8 cellular contexts compared by ENCODE assay signal in genomic region chr1:155687705-155688317, GRCh38. TPM values are rescaled to one million over a fixed set of nuclear protein-coding genes. Genes with fewer than 3 reads are reported as not detected.
DNase-seq lines count a peak whose midpoint lies in the region; ATAC-seq and TF ChIP-seq lines count a peak whose summit lies in the region.
"Not testable (repeated sequence)": the region's sequence is repeated elsewhere in the genome, so short reads cannot be mapped to it uniquely, and the experiment has no call there.

No MANE protein-coding gene starts in this region.

- H3K4me3 ChIP-seq in DND-41 (ENCODE audit: low read depth in 1 of 2, low read length in 2 of 2) (peak overlapping the region; percentile 61 to 87), body of pancreas (peak overlapping the region; percentile 79 to 92), stomach smooth muscle (ENCODE audit: low read length in 2 of 2) (peak overlapping the region; percentile 94 to 95)

- peaks cover 95% of the 10 kb centered on the region for H3K79me2 ChIP-seq in DND-41 (ENCODE audit: insufficient read depth, low read length)

- not testable (repeated sequence) for TF ChIP-seq CTCF in DND-41 (IDR thresholded peaks at IDR 0.05; ENCODE audit: borderline replicate concordance, extremely low read depth, low read length, poor library complexity, severe bottlenecking); body of pancreas (IDR thresholded peaks at IDR 0.05)

- H3K27ac ChIP-seq in DND-41 (ENCODE audit: low read length) (peak overlapping the region; percentile 94), body of pancreas (peak overlapping the region; percentile 98 to 99 (median 98)), stomach smooth muscle (ENCODE audit: low read length) (peak overlapping the region; percentile 94)

- not testable (repeated sequence) for H3K27me3 ChIP-seq in DND-41 (ENCODE audit: insufficient read depth, low read length, poor library complexity); body of pancreas; stomach smooth muscle (ENCODE audit: control insufficient read depth in 1 of 2, insufficient read depth in 2 of 2, low read length in 2 of 2)

- H3K9me3 ChIP-seq in DND-41 (ENCODE audit: insufficient read depth, low read length, severe bottlenecking); body of pancreas; stomach smooth muscle (ENCODE audit: control insufficient read depth in 2 of 2, low read length in 2 of 2): not testable (repeated sequence)

- H3K36me3 ChIP-seq in DND-41 (ENCODE audit: insufficient read depth, low read length), result peaks cover 44% of the 10 kb centered on the region
- H3K36me3 ChIP-seq in body of pancreas (replicated peaks in 1 of 2; ENCODE audit: insufficient read depth in 1 of 2, low read depth in 2 of 2); stomach smooth muscle (ENCODE audit: control insufficient read depth in 2 of 2, insufficient read depth in 2 of 2, low read length in 2 of 2): not testable (repeated sequence)

- DNase-seq in DND-41, Right ventricle myocardium superior, naive B cell: not testable (repeated sequence)
- peak in 1 of 4 donors; percentile 33 for DNase-seq in body of pancreas

- not testable (repeated sequence) for H3K9me3 Mint-ChIP-seq in naive B cell

- WGBS in body of pancreas, 2 donors, result 0 to 1% methylated on average over 14 to 27 of the region's 34 CpGs

- intact Hi-C loops in body of pancreas (cut with DNase I); Right ventricle myocardium superior (cut with DNase I): not testable (repeated sequence)

- peak overlapping the region; percentile 88 to 99 (median 96) for H3K27ac Mint-ChIP-seq in naive B cell

- H3K9ac ChIP-seq in DND-41 (ENCODE audit: low read depth, low read length), result peak overlapping the region; percentile 81
- H3K9ac ChIP-seq in stomach smooth muscle (ENCODE audit: low read length in 2 of 2), result peak overlapping the region; percentile 92 to 96

- H3K4me3 Mint-ChIP-seq in naive B cell, result peak overlapping the region; percentile 95 to 99 (median 97)

- H3K36me3 Mint-ChIP-seq in naive B cell, result peaks cover 6 to 15% of the 10 kb centered on the region in 2 donors

- peaks cover 32% of the 10 kb centered on the region for H4K20me1 ChIP-seq in DND-41 (ENCODE audit: insufficient read depth, low read length)

- ATAC-seq in DND-41 (ENCODE audit: insufficient read depth, low read depth) (peak; percentile 15), GM21717 (IDR thresholded peaks at IDR 0.05; ENCODE audit: unreplicated experiment) (peak; percentile 45), HG03460 (IDR thresholded peaks at IDR 0.05; ENCODE audit: unreplicated experiment) (peak; percentile 26), SK-N-SH treated with all-trans-retinoic acid at 6 μM for 48 hours (peak; percentile 32), body of pancreas (peak; percentile 11), Right ventricle myocardium superior (ENCODE audit: poor library complexity) (peak; percentile 40), naive B cell (ENCODE audit: low read depth in 2 of 2) (peak; percentile 22 to 26)

- H2AFZ ChIP-seq in DND-41 (ENCODE audit: low read depth, low read length), result peak overlapping the region; percentile 94

- TF ChIP-seq POLR2A in body of pancreas (IDR thresholded peaks at IDR 0.05), result not testable (repeated sequence)

- H3K4me2 ChIP-seq in DND-41 (ENCODE audit: insufficient read depth, low read length), result peak overlapping the region; percentile 78

- H3K4me1 Mint-ChIP-seq in naive B cell, result peaks cover 34 to 71% (median 61%) of the 10 kb centered on the region in 3 donors

- H3K27me3 Mint-ChIP-seq in naive B cell, result not testable (repeated sequence)

- H3K4me1 ChIP-seq in DND-41 (ENCODE audit: insufficient read depth, low read length) (peaks cover 53% of the 10 kb centered on the region), body of pancreas (peaks cover 26% of the 10 kb centered on the region), stomach smooth muscle (ENCODE audit: control insufficient read depth, insufficient read depth, low read length) (peaks cover 12% of the 10 kb centered on the region)

RNA-seq across cellular contexts. Expression of gene YY1AP1, which starts 0.8 kb away (rescaled TPM):
- total RNA-seq in body of pancreas (10 to 100 TPM; 40.5 to 90.6 TPM), Right ventricle myocardium superior (59.9 TPM)
- 10 to 100 TPM; 26.7 to 56.1 (median 32.2) TPM for polyA plus RNA-seq in naive B cell (ENCODE audit: low read depth in 6 of 6)

RNA-seq across cellular contexts. Expression of gene DAP3, which starts 1.1 kb away (rescaled TPM):
- total RNA-seq in body of pancreas (100 to 1,000 TPM in 1 of 2 donors, 10 to 100 TPM in 1; 71.9 to 110 TPM), Right ventricle myocardium superior (113 TPM)
- polyA plus RNA-seq in naive B cell (ENCODE audit: low read depth in 6 of 6), result 10 to 100 TPM; 65.6 to 87.5 (median 77.6) TPM
